Comparison of ENCODE assay signal across 19 cellular contexts in the genomic region with DNA sequence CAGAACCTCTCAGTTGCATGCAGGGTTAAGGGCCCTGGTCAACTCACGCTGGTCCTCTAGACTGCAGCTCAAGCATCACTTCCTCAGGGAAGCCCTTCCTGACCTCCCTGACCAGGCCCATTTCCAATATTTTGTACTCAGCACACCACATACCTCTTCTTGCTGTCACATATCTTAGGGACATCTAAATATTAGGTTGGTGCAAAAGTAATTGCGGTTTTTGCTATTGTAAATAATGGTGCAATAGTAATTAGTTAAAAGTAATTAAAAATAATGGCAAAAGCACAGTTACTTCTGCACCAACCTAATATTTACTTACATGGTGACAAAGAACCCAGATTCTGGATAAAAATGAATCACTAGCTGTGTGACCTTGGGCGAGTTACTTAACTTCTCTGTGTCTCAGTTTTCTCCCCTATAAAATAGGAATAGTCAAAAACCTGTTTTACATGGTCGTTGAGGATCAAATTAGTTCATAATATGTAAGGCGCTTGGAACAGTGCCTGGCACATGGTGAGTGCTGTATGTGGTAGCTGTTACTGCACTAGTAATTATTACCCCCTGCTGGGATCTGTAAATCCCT.
DNase-seq lines count a peak whose midpoint lies in the region; ATAC-seq, FAIRE-seq and TF ChIP-seq lines count a peak whose summit lies in the region.
"Had no signal": no experiment of that assay in that cellular context is flagged by ENCODE, and none has a peak within 500 bp of the region (broad histone marks: within the 10 kb centered on the region; RNA-seq: fewer than 3 reads in every experiment).

No MANE protein-coding gene starts in this region.

- in situ Hi-C loops in HepG2 (cut with HindIII; ENCODE audit: extremely low pct_ligation_motif_present, low pct_unique_long_range_greater_than_20kb): loop anchor here (5.0 kb wide), 1 partner anchor 211 kb away; no protein-coding TSS in a partner anchor
- in situ Hi-C loops in GM12878 (cut with MboI): loop anchor here (5.0 kb wide), 1 partner anchor 211 kb away; no protein-coding TSS in a partner anchor

- no peak overlapping the region for H3K4me3 Mint-ChIP-seq in endodermal cell
- H3K4me3 Mint-ChIP-seq: brain had no signal

- no peak overlapping the region for H3K27ac Mint-ChIP-seq in endodermal cell

- H3K4me1 Mint-ChIP-seq in endodermal cell: no peaks in the 10 kb centered on the region

- no peak for TF ChIP-seq CTCF in HepG2 (CRISPR knock-in tag; IDR thresholded peaks at IDR 0.05)
- no peak for TF ChIP-seq CTCF in right lobe of liver (IDR thresholded peaks at IDR 0.05)
- TF ChIP-seq CTCF in GM12878 (IDR thresholded peaks at IDR 0.05 in 2 of 3, conservative IDR thresholded peaks at IDR 0.05 in 1 of 3; ENCODE audit: control insufficient read depth in 2 of 3, extremely low read depth in 1 of 3, insufficient read depth in 1 of 3, low read depth in 3 of 3, low read length in 3 of 3): no peak
- TF ChIP-seq CTCF in endodermal cell (conservative IDR thresholded peaks at IDR 0.05): no peak

- H3K9me3 ChIP-seq in HepG2 (ENCODE audit: low read length): no peaks in the 10 kb centered on the region
- H3K9me3 ChIP-seq in right lobe of liver: no peaks in the 10 kb centered on the region
- H3K9me3 ChIP-seq in KOPT-K1 (ENCODE audit: insufficient read depth, low read length, poor library complexity, severe bottlenecking): no peaks in the 10 kb centered on the region
- no peaks in the 10 kb centered on the region for H3K9me3 ChIP-seq in GM12878 (replicated peaks; ENCODE audit: control insufficient read depth, insufficient read depth, low read length)
- no peaks in the 10 kb centered on the region for H3K9me3 ChIP-seq in endodermal cell (ENCODE audit: control insufficient read depth, low read length)
- H3K9me3 ChIP-seq: BE2C, suprapubic skin, vagina had no signal

- POLR2A ChIA-PET in HepG2 (lab: Yijun Ruan, JAX) (interaction anchor here (0.6 kb wide), 1 partner anchor 14 kb away, joined by 3 read pairs; no protein-coding TSS in a partner anchor), GM12878 (lab: Charles Lee) (interaction anchor here (1.1 to 3.4 kb wide), 3 partner anchors 151 to 286 kb away, joined by 3 to 10 read pairs (median 4); no protein-coding TSS in a partner anchor)

- H3K36me3 Mint-ChIP-seq in endodermal cell (ENCODE audit: low read depth): no peaks in the 10 kb centered on the region
- H3K36me3 Mint-ChIP-seq: brain had no signal

- intact Hi-C loops in HepG2 (cut with micrococcal nuclease; ENCODE audit: unreplicated experiment) (no loop called here), right lobe of liver (cut with DNase I) (loop anchor here in 1 of 2 donors (10.0 kb wide), 1 partner anchor 208 kb away; no protein-coding TSS in a partner anchor), GM12878 (cut with micrococcal nuclease; ENCODE audit: unreplicated experiment) (loop anchor here (5.0 kb wide), 3 partner anchors 96 to 151 kb away; no protein-coding TSS in a partner anchor)

- no peaks in the 10 kb centered on the region; the same call in 1 of the 2 replicates for H4K20me1 ChIP-seq in HepG2 (ENCODE audit: insufficient read depth, low read length)
- no peaks in the 10 kb centered on the region for H4K20me1 ChIP-seq in GM12878 (ENCODE audit: control insufficient read depth, insufficient read depth)

- no peak for TF ChIP-seq RAD21 in HepG2 (CRISPR knock-in tag; IDR thresholded peaks at IDR 0.05)
- no peak for TF ChIP-seq RAD21 in GM12878 (IDR thresholded peaks at IDR 0.05; ENCODE audit: insufficient read depth, low read depth, low read length)

- no peak overlapping the region for H3K9ac ChIP-seq in HepG2 (ENCODE audit: insufficient read depth, low read depth, low read length)
- H3K9ac ChIP-seq in GM12878 (ENCODE audit: control insufficient read depth, insufficient read depth, low read length): no peak overlapping the region
- no peak overlapping the region for H3K9ac ChIP-seq in endodermal cell (ENCODE audit: extremely low read depth, low read length, poor library complexity, severe bottlenecking)

- H3K36me3 ChIP-seq in HepG2 (replicated peaks in 1 of 2; ENCODE audit: control insufficient read depth in 1 of 2, insufficient read depth in 2 of 2, low read length in 2 of 2) (no peaks in the 10 kb centered on the region), right lobe of liver (no peaks in the 10 kb centered on the region), KOPT-K1 (ENCODE audit: insufficient read depth, low read length) (0 out of 2 replicates have a peak, but pooled peaks cover 2% of the 10 kb centered on the region), GM12878 (ENCODE audit: control insufficient read depth in 2 of 2, insufficient read depth in 2 of 2, low read length in 1 of 2) (peaks cover 5 to 15% of the 10 kb centered on the region in 2 experiments), endodermal cell (ENCODE audit: control insufficient read depth, insufficient read depth, low read length) (no peaks in the 10 kb centered on the region)
- H3K36me3 ChIP-seq: BE2C, suprapubic skin, vagina had no signal

- H2AFZ ChIP-seq in HepG2 (ENCODE audit: low read length) (no peak overlapping the region), GM12878 (ENCODE audit: control insufficient read depth, low read depth, low read length) (no peak overlapping the region)

- no peak overlapping the region for H3K27ac ChIP-seq in HepG2 (ENCODE audit: extremely low read length, insufficient read depth, low read length)
- no peak overlapping the region for H3K27ac ChIP-seq in right lobe of liver
- peak overlapping the region; percentile 42 for H3K27ac ChIP-seq in KOPT-K1 (ENCODE audit: low read depth, low read length, poor library complexity, severe bottlenecking)
- H3K27ac ChIP-seq in GM12878 (ENCODE audit: control insufficient read depth, insufficient read depth): peak overlapping the region; percentile 51
- no peak overlapping the region for H3K27ac ChIP-seq in endodermal cell (ENCODE audit: low read depth, low read length)
- H3K27ac ChIP-seq: coronary artery, suprapubic skin, vagina had no signal

- ATAC-seq in HepG2: no peak
- no peak for ATAC-seq in right lobe of liver
- ATAC-seq in GM12878: no peak
- no peak for ATAC-seq in HG02884 (IDR thresholded peaks at IDR 0.05; ENCODE audit: unreplicated experiment)

- H3K9me3 Mint-ChIP-seq in endodermal cell: no peaks in the 10 kb centered on the region
- H3K9me3 Mint-ChIP-seq: brain had no signal

- TF ChIP-seq POLR2A in HepG2 (IDR thresholded peaks at IDR 0.05; ENCODE audit: insufficient read depth in 1 of 2, low read depth in 2 of 2, low read length in 2 of 2) (no peak), right lobe of liver (IDR thresholded peaks at IDR 0.05) (no peak), GM12878 (IDR thresholded peaks at IDR 0.05; ENCODE audit: low read depth, low read length) (no peak)

- 2% methylated on average over 5 of the region's 5 CpGs for WGBS in HepG2 (ENCODE audit: low lambda C conversion rate)
- 59% methylated on average over 4 of the region's 5 CpGs for WGBS in right lobe of liver (ENCODE audit: insufficient coverage, low coverage, low lambda C conversion rate, missing lambda C conversion rate)
- WGBS in GM12878 (ENCODE audit: insufficient coverage, insufficient replicate concordance, low lambda C conversion rate, missing lambda C conversion rate): 71% methylated on average over 5 of the region's 5 CpGs
- 82 to 83% methylated on average over 2 to 4 of the region's 5 CpGs for whole genome bisulfite sequencing in endodermal cell (ENCODE audit: insufficient coverage in 1 of 2, insufficient read length in 1 of 2), 2 experiments

- H3K27me3 ChIP-seq in HepG2 (ENCODE audit: control insufficient read depth in 1 of 2, insufficient read depth in 2 of 2, low read length in 2 of 2) (no peaks in the 10 kb centered on the region; a peak in 2 of 5 replicates), right lobe of liver (no peaks in the 10 kb centered on the region), GM12878 (replicated peaks in 1 of 2; ENCODE audit: control insufficient read depth in 2 of 2, insufficient read depth in 2 of 2, low read length in 1 of 2) (no peaks in the 10 kb centered on the region), endodermal cell (ENCODE audit: control insufficient read depth, insufficient read depth, low read length, poor library complexity, severe bottlenecking) (no peaks in the 10 kb centered on the region)
- H3K27me3 ChIP-seq: BE2C, suprapubic skin, vagina had no signal

- no peak overlapping the region for H3K4me3 ChIP-seq in HepG2 (replicated peaks in 1 of 3; ENCODE audit: insufficient read depth in 1 of 3, low read depth in 2 of 3, low read length in 3 of 3)
- H3K4me3 ChIP-seq in right lobe of liver: no peak overlapping the region
- no peak overlapping the region for H3K4me3 ChIP-seq in GM12878
- H3K4me3 ChIP-seq in endodermal cell (ENCODE audit: low read length): no peak overlapping the region
- H3K4me3 ChIP-seq: coronary artery, suprapubic skin, vagina had no signal

- SMC1A ChIA-PET in GM12878 (lab: Charles Lee; ENCODE audit: uncharacterized antibody, unreplicated experiment): interaction anchor here (0.7 to 16.5 kb wide), 7 partner anchors 41 to 219 kb away, joined by 3 to 237 read pairs (median 4); no protein-coding TSS in a partner anchor

- H3K79me2 ChIP-seq in HepG2 (ENCODE audit: insufficient read depth, low read length) (no peaks in the 10 kb centered on the region), GM12878 (ENCODE audit: control insufficient read depth, insufficient read depth, low read length) (peaks cover 10% of the 10 kb centered on the region)

- RAD21 ChIA-PET in GM12878 (lab: Charles Lee; ENCODE audit: unreplicated experiment): interaction anchor here (1.0 to 2.6 kb wide), 10 partner anchors 23 to 210 kb away, joined by 3 to 24 read pairs (median 6); a partner anchor contains a TSS

- no peak for DNase-seq in HepG2 (ENCODE audit: low spot score)
- DNase-seq in right lobe of liver: no peak
- DNase-seq in GM12878 (ENCODE audit: low read depth, low spot score): no peak
- DNase-seq in NCI-H1436 treated with DMSO at 0.1 percent for 48 hours (lab: John Stamatoyannopoulos, UW): no peak
- DNase-seq in endodermal cell: no peak
- DNase-seq: activated naive CD4-positive, alpha-beta T cell treated with anti-CD3 and anti-CD28 coated beads, Interleukin-2, amount 50 U/mL, for 16 hours; BE2C; DMS53; foreskin melanocyte; hypothalamus; NCI-H187; stimulated activated CD4-positive, alpha-beta T cell treated with anti-CD3 and anti-CD28 coated beads, Interleukin-2, amount 100 ng/mL, for 48 hours had no signal

- TF ChIP-seq EP300 in HepG2 (IDR thresholded peaks at IDR 0.05; ENCODE audit: low read depth in 2 of 2, low read length in 2 of 2) (no peak), HepG2 (CRISPR knock-in tag; IDR thresholded peaks at IDR 0.05; ENCODE audit: borderline replicate concordance) (no peak), GM12878 (IDR thresholded peaks at IDR 0.05; ENCODE audit: borderline replicate concordance in 1 of 2, control insufficient read depth in 1 of 2, low read depth in 2 of 2, low read length in 2 of 2) (no peak)

- CTCF ChIA-PET in HepG2 (lab: Yijun Ruan, JAX; ENCODE audit: low intra/inter-chr PET ratio, low total read pairs): no interaction called here
- CTCF ChIA-PET in GM12878 (lab: Yijun Ruan, JAX): interaction anchor here (1.5 to 11.9 kb wide), 3 partner anchors 24 to 210 kb away, joined by 4 to 425 read pairs (median 15); no protein-coding TSS in a partner anchor

- BruUV-seq in HepG2 (replicated peaks; lab: Mats Ljungman, UMichigan) (no TSS peak), GM12878 (replicated peaks; lab: Mats Ljungman, UMichigan) (no TSS peak)

- H3K27me3 Mint-ChIP-seq in endodermal cell (ENCODE audit: insufficient read depth): peaks cover 8% of the 10 kb centered on the region

- FAIRE-seq in HepG2 (lab: Jason Lieb, UNC) (no peak), GM12878 (lab: Jason Lieb, UNC) (no peak)
- FAIRE-seq: HTR-8/SVneo had no signal

- H3K4me2 ChIP-seq in HepG2 (ENCODE audit: low read depth, low read length): no peak overlapping the region
- H3K4me2 ChIP-seq in GM12878 (ENCODE audit: control insufficient read depth, insufficient read depth): peak overlapping the region; percentile 91; the same call in 1 of the 2 replicates

- H3K4me1 ChIP-seq in HepG2 (ENCODE audit: insufficient read depth, low read length): peaks cover 11% of the 10 kb centered on the region; the same call in 1 of the 2 replicates
- H3K4me1 ChIP-seq in right lobe of liver: no peaks in the 10 kb centered on the region
- peaks cover 66% of the 10 kb centered on the region for H3K4me1 ChIP-seq in GM12878 (ENCODE audit: control insufficient read depth, insufficient read depth, low read length)
- no peaks in the 10 kb centered on the region for H3K4me1 ChIP-seq in endodermal cell (ENCODE audit: control insufficient read depth, insufficient read depth, low read length)
- H3K4me1 ChIP-seq: BE2C, suprapubic skin, vagina had no signal

Comparison
In these comparisons a context has a peak if more than half of its experiments do, and no peak if none do; other contexts are left out.
1. H3K27ac ChIP-seq: peak in KOPT-K1 (single experiment) and GM12878 (single experiment); none in HepG2 (single experiment), right lobe of liver (0 of 3) and endodermal cell (single experiment).